23 cellular contexts compared by ENCODE assay signal in the genomic region with DNA sequence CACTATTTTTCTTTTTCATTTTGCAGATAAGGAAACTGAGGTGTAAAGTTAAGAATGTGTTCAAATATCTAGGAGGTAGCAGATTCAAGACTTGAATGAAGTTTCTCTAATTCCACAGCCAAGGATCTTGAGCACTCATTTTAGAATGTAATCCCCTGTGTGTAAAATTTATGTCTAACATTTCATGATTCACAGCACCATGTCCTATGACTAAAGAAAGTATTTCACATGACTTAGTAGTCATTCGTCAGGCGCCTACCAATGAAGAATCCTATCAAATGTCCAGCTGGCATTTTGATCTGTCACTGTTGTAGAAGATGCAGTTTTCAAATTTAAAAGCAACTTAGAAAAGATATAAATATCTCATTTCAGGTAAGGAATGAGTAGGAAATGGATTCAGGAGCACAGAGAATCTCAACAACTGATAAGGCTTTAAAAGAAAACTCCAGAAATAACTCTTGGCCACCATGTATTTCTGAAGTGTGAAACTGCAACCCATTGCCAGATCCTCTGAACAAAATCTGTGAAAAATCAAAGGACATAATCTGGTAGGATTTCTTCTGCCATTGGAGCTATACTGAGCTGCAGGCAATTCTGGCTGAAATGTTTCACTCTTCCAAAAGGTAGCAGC.
DNase-seq lines count a peak whose midpoint lies in the region; ATAC-seq and TF ChIP-seq lines count a peak whose summit lies in the region.
"Had no signal": no experiment of that assay in that cellular context is flagged by ENCODE, and none has a peak within 500 bp of the region (broad histone marks: within the 10 kb centered on the region; RNA-seq: fewer than 3 reads in every experiment).

No MANE protein-coding gene starts in this region.

- no peaks in the 10 kb centered on the region for H3K79me1 ChIP-seq in mesenchymal stem cell (replicated peaks; ENCODE audit: low read length, poor library complexity, severe bottlenecking)

- no peaks in the 10 kb centered on the region for H3K4me1 ChIP-seq in mesenchymal stem cell (ENCODE audit: control insufficient read depth, insufficient read depth, low read depth, low read length)
- H3K4me1 ChIP-seq: spleen had no signal

- H4K8ac ChIP-seq in mesenchymal stem cell (ENCODE audit: low read length) = no peak overlapping the region

- no peak overlapping the region for H2AFZ ChIP-seq in mesenchymal stem cell (ENCODE audit: low read depth, low read length)

- peak; percentile 77 for DNase-seq in LHCN-M2 (ENCODE audit: low read depth)
- DNase-seq in dorsolateral prefrontal cortex = no peak
- DNase-seq in mesenchymal stem cell = no peak
- peak; percentile 77 for DNase-seq in superior temporal gyrus (ENCODE audit: extremely low spot score)
- no peak for DNase-seq in cerebellar cortex (ENCODE audit: low spot score)
- DNase-seq in coronary artery (ENCODE audit: low spot score) = no peak
- DNase-seq: activated CD4-positive, alpha-beta T cell treated with anti-CD3 and anti-CD28 coated beads, Interleukin-2, amount 10 ng/mL, durations not matched to agents 24 days and 14 days; activated naive CD4-positive, alpha-beta T cell treated with Interleukin-2 at 50 U/mL for 16 hours; activated T-cell treated with anti-CD3 and anti-CD28 coated beads, Interleukin-2, amount 50 U/mL, for 48 hours; caudate nucleus; DMS 273 treated with DMSO at 0.1 percent for 48 hours; glutamatergic neuron; HFFc6; left cardiac atrium; NCI-H2081; NCI-H345; NCI-H748 treated with DMSO at 0.1 percent for 48 hours; spleen; stimulated activated CD4-positive, alpha-beta T cell treated with anti-CD3 and anti-CD28 coated beads, Interleukin-4, amount 100 ng/mL, for 1 hour; WERI-Rb-1 had no signal

- no peak overlapping the region for H2BK12ac ChIP-seq in mesenchymal stem cell (ENCODE audit: low read length in 2 of 2)

- no peak overlapping the region for H2AK5ac ChIP-seq in mesenchymal stem cell (ENCODE audit: low read length, severe bottlenecking)

- H3K4me2 ChIP-seq in mesenchymal stem cell (ENCODE audit: low read length, poor library complexity, severe bottlenecking) = no peak overlapping the region

- H2BK5ac ChIP-seq in mesenchymal stem cell (ENCODE audit: low read depth, low read length, poor library complexity, severe bottlenecking) = no peak overlapping the region

- H2BK15ac ChIP-seq in mesenchymal stem cell (ENCODE audit: low read depth, poor library complexity, severe bottlenecking) = no peak overlapping the region

- TF ChIP-seq CTCF in dorsolateral prefrontal cortex (IDR thresholded peaks at IDR 0.05 in 54 of 56, conservative IDR thresholded peaks at IDR 0.05 in 2 of 56; ENCODE audit: low read depth in 1 of 56, partially characterized antibody in 56 of 56) = no peak
- no peak for TF ChIP-seq CTCF in coronary artery (IDR thresholded peaks at IDR 0.05)

- no peak overlapping the region for H3K4ac ChIP-seq in mesenchymal stem cell (ENCODE audit: low read depth in 1 of 2, low read length in 2 of 2)

- H3K9me3 ChIP-seq in mesenchymal stem cell (ENCODE audit: control insufficient read depth, low read length) = no peaks in the 10 kb centered on the region
- H3K9me3 ChIP-seq: spleen had no signal

- no peak overlapping the region for H3K4me3 ChIP-seq in dorsolateral prefrontal cortex
- H3K4me3 ChIP-seq in mesenchymal stem cell (ENCODE audit: insufficient read depth in 1 of 2, low read depth in 1 of 2, low read length in 2 of 2) = peak overlapping the region in 1 of 2 experiments; percentile 8
- H3K4me3 ChIP-seq in coronary artery = no peak overlapping the region
- H3K4me3 ChIP-seq: spleen had no signal

- 88% methylated on average over 1 of the region's 2 CpGs for WGBS in mesenchymal stem cell

- intact Hi-C loops in dorsolateral prefrontal cortex (cut with DNase I) = loop anchor here in 1 of 2 donors (2.0 kb wide), 1 partner anchor 60 kb away; no protein-coding TSS in a partner anchor

- H3K9ac ChIP-seq in mesenchymal stem cell (ENCODE audit: low read length) = peak overlapping the region; percentile 87

- H3K36me3 ChIP-seq in mesenchymal stem cell (ENCODE audit: control insufficient read depth in 1 of 2, insufficient read depth in 2 of 2, low read depth in 1 of 2, low read length in 2 of 2) = no peaks in the 10 kb centered on the region
- H3K36me3 ChIP-seq: spleen, WERI-Rb-1 had no signal

- no peak overlapping the region for H3K18ac ChIP-seq in mesenchymal stem cell (ENCODE audit: low read depth in 1 of 2, low read length in 2 of 2)

- H3K27me3 ChIP-seq in dorsolateral prefrontal cortex (no peaks in the 10 kb centered on the region), mesenchymal stem cell (ENCODE audit: control insufficient read depth in 1 of 2, insufficient read depth in 1 of 2, low read length in 2 of 2) (no peaks in the 10 kb centered on the region)
- H3K27me3 ChIP-seq: spleen had no signal

- no peak overlapping the region for H3K23ac ChIP-seq in mesenchymal stem cell (ENCODE audit: low read length in 2 of 2)

- ATAC-seq in GM21360 (IDR thresholded peaks at IDR 0.05; ENCODE audit: unreplicated experiment) (no peak), GM18870 (IDR thresholded peaks at IDR 0.05; ENCODE audit: unreplicated experiment) (no peak)
- ATAC-seq: left cardiac atrium; stimulated activated memory B cell treated with anti-CD40 and anti-IgM and Interleukin-4, amounts not matched to agents 10 μg/mL and 1 μg/mL and 100 μg/mL, for 72 hours had no signal

- H3K27ac ChIP-seq in dorsolateral prefrontal cortex = peak overlapping the region in 39 of 59 donors; percentile 3 to 77 (median 50)
- H3K27ac ChIP-seq in mesenchymal stem cell (ENCODE audit: low read length, poor library complexity, severe bottlenecking) = no peak overlapping the region
- H3K27ac ChIP-seq in coronary artery = no peak overlapping the region
- H3K27ac ChIP-seq: spleen, WERI-Rb-1 had no signal

- no peak overlapping the region for H3K14ac ChIP-seq in mesenchymal stem cell (ENCODE audit: low read length in 2 of 2)

- no peak overlapping the region for H2BK120ac ChIP-seq in mesenchymal stem cell (ENCODE audit: low read depth, low read length)

- H4K91ac ChIP-seq in mesenchymal stem cell (ENCODE audit: low read length) = no peak overlapping the region

Comparison
In these comparisons a context has a peak if more than half of its experiments do, and no peak if none do; other contexts are left out.
1. DNase-seq: peak in LHCN-M2 (single experiment) and superior temporal gyrus (single experiment); none in dorsolateral prefrontal cortex (0 of 10), mesenchymal stem cell (single experiment), cerebellar cortex (single experiment) and coronary artery (single experiment).
2. H3K27ac ChIP-seq: peak in dorsolateral prefrontal cortex (39 of 59); none in mesenchymal stem cell (single experiment) and coronary artery (0 of 2).